Comparison of ENCODE assay signal across 13 cellular contexts in the genomic region with DNA sequence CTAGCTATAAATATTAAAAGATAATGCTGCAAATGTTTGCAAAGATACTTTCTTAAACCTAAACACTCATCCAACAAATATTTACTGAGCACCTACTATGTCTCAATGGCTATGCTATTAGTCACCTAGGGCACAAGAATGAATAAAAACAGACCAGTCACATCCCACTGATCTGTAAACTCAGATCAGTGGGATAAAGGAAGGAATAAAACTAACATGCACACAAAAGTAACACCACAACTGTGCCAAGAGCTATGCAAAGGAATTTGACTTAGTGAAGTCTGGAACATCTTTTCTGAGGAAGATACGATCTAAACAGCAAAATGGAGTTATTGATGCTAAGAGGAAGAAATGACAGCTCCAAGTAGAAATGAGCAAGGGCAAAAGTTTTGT. TPM values are rescaled to one million over a fixed set of nuclear protein-coding genes. Genes with fewer than 3 reads are reported as not detected.
DNase-seq lines count a peak whose midpoint lies in the region; ATAC-seq, FAIRE-seq and TF ChIP-seq lines count a peak whose summit lies in the region.
"Had no signal": no experiment of that assay in that cellular context is flagged by ENCODE, and none has a peak within 500 bp of the region (broad histone marks: within the 10 kb centered on the region; RNA-seq: fewer than 3 reads in every experiment).

No MANE protein-coding gene starts in this region.

- H3K27me3 ChIP-seq in Karpas-422 (ENCODE audit: low read length), result no peaks in the 10 kb centered on the region
- no peaks in the 10 kb centered on the region for H3K27me3 ChIP-seq in bronchial epithelial cell (ENCODE audit: control insufficient read depth, insufficient read depth, low read length)
- H3K27me3 ChIP-seq: upper lobe of left lung had no signal

- H3K4me1 ChIP-seq in Karpas-422 (ENCODE audit: low read length), result peaks cover 88% of the 10 kb centered on the region

- peaks cover 60% of the 10 kb centered on the region for H3K4me1 Mint-ChIP-seq in activated CD4-positive, alpha-beta T cell treated with anti-CD3 and anti-CD28 coated beads for 36 hours
- peaks cover 38 to 48% of the 10 kb centered on the region in 2 donors for H3K4me1 Mint-ChIP-seq in natural killer cell treated with Interleukin-12 subunit alpha and Interleukin-12 subunit beta and Interleukin-15 and Interleukin-18, amount 100 ng/mL, for 72 hours (ENCODE audit: low read depth in 2 of 2)

- CTCF ChIA-PET in activated CD4-positive, alpha-beta T cell treated with anti-CD3 and anti-CD28 coated beads for 36 hours (lab: Charles Lee), result interaction anchor here (0.9 kb wide), 1 partner anchor 11 kb away, joined by 4 read pairs; no protein-coding TSS in a partner anchor

- no peak for FAIRE-seq in bronchial epithelial cell (lab: Jason Lieb, UNC)

- no peak for DNase-seq in activated CD4-positive, alpha-beta T cell treated with anti-CD3 and anti-CD28 coated beads for 36 hours
- DNase-seq in activated CD4-positive, alpha-beta T cell treated with anti-CD3 and anti-CD28 coated beads for 48 hours, result no peak
- DNase-seq in Karpas-422, result no peak
- peak; percentile 83 for DNase-seq in bronchial epithelial cell (ENCODE audit: low read depth)
- DNase-seq in natural killer cell treated with Interleukin-12 subunit alpha and Interleukin-12 subunit beta and Interleukin-15 and Interleukin-18, amount 100 ng/mL, for 72 hours (ENCODE audit: low spot score), result no peak
- DNase-seq in ureter (ENCODE audit: low spot score), result no peak
- no peak for DNase-seq in C1 segment of cervical spinal cord (lab: John Stamatoyannopoulos, UW)
- DNase-seq: activated CD4-positive, alpha-beta T cell treated with anti-CD3 and anti-CD28 coated beads, Interleukin-2, amount 50 U/mL, for 4 hours; activated naive CD4-positive, alpha-beta T cell treated with anti-CD3 and anti-CD28 coated beads, Interleukin-2, amount 50 U/mL, for 16 hours; dermis blood vessel endothelial cell; upper lobe of left lung had no signal

- 0 out of 2 replicates have a peak, but pooled peaks cover 3% of the 10 kb centered on the region for H3K36me3 ChIP-seq in Karpas-422 (ENCODE audit: insufficient read depth, low read length)
- no peaks in the 10 kb centered on the region for H3K36me3 ChIP-seq in bronchial epithelial cell (ENCODE audit: control insufficient read depth, insufficient read depth, low read length)
- H3K36me3 ChIP-seq: upper lobe of left lung had no signal

- no peaks in the 10 kb centered on the region for H4K20me1 ChIP-seq in Karpas-422 (ENCODE audit: insufficient read depth, low read depth, low read length)

- H3K9ac ChIP-seq in Karpas-422 (ENCODE audit: low read length), result no peak overlapping the region

- H3K4me2 ChIP-seq in Karpas-422 (ENCODE audit: low read depth, low read length, poor library complexity, severe bottlenecking), result peak overlapping the region; percentile 35

- peaks cover 9% of the 10 kb centered on the region for H3K9me3 Mint-ChIP-seq in activated CD4-positive, alpha-beta T cell treated with anti-CD3 and anti-CD28 coated beads for 36 hours (ENCODE audit: low read depth)
- H3K9me3 Mint-ChIP-seq in natural killer cell treated with Interleukin-12 subunit alpha and Interleukin-12 subunit beta and Interleukin-15 and Interleukin-18, amount 100 ng/mL, for 72 hours, result no peaks in the 10 kb centered on the region

- no peak for ATAC-seq in activated CD4-positive, alpha-beta T cell treated with anti-CD3 and anti-CD28 coated beads for 36 hours
- no peak for ATAC-seq in natural killer cell treated with Interleukin-12 subunit alpha and Interleukin-12 subunit beta and Interleukin-15 and Interleukin-18, amount 100 ng/mL, for 72 hours
- ATAC-seq in HG03469 (IDR thresholded peaks at IDR 0.05; ENCODE audit: unreplicated experiment), result no peak

- H2AFZ ChIP-seq in Karpas-422 (ENCODE audit: low read length), result no peak overlapping the region

- peaks cover 94% of the 10 kb centered on the region for H3K79me2 ChIP-seq in Karpas-422 (ENCODE audit: low read length)

- intact Hi-C loops in activated CD4-positive, alpha-beta T cell treated with anti-CD3 and anti-CD28 coated beads for 36 hours (cut with DNase I, micrococcal nuclease), result loop anchor here in 1 of 2 experiments (5.0 kb wide), 1 partner anchor 35 kb away; no protein-coding TSS in a partner anchor

- H3K27ac Mint-ChIP-seq in activated CD4-positive, alpha-beta T cell treated with anti-CD3 and anti-CD28 coated beads for 36 hours, result peak overlapping the region; percentile 20
- peak overlapping the region; percentile 7 to 47 for H3K27ac Mint-ChIP-seq in natural killer cell treated with Interleukin-12 subunit alpha and Interleukin-12 subunit beta and Interleukin-15 and Interleukin-18, amount 100 ng/mL, for 72 hours

- H3K27me3 Mint-ChIP-seq in activated CD4-positive, alpha-beta T cell treated with anti-CD3 and anti-CD28 coated beads for 36 hours, result no peaks in the 10 kb centered on the region
- H3K27me3 Mint-ChIP-seq in natural killer cell treated with Interleukin-12 subunit alpha and Interleukin-12 subunit beta and Interleukin-15 and Interleukin-18, amount 100 ng/mL, for 72 hours, result no peaks in the 10 kb centered on the region

- H3K9me3 ChIP-seq in Karpas-422 (ENCODE audit: low read length), result no peaks in the 10 kb centered on the region
- H3K9me3 ChIP-seq: upper lobe of left lung had no signal

- H3K9me2 ChIP-seq in Karpas-422 (replicated peaks; ENCODE audit: insufficient read depth, low read length), result no peaks in the 10 kb centered on the region

- peak overlapping the region; percentile 63 for H3K27ac ChIP-seq in Karpas-422 (ENCODE audit: low read length)
- H3K27ac ChIP-seq: 22Rv1, upper lobe of left lung had no signal

- peaks cover 43% of the 10 kb centered on the region for H3K36me3 Mint-ChIP-seq in activated CD4-positive, alpha-beta T cell treated with anti-CD3 and anti-CD28 coated beads for 36 hours (ENCODE audit: low read depth)
- H3K36me3 Mint-ChIP-seq in natural killer cell treated with Interleukin-12 subunit alpha and Interleukin-12 subunit beta and Interleukin-15 and Interleukin-18, amount 100 ng/mL, for 72 hours, result peaks cover 20% of the 10 kb centered on the region

- POLR2A ChIA-PET in activated CD4-positive, alpha-beta T cell treated with anti-CD3 and anti-CD28 coated beads for 36 hours (lab: Charles Lee), result no interaction called here

- H3K4me3 ChIP-seq in Karpas-422 (ENCODE audit: low read length), result no peak overlapping the region
- no peak overlapping the region for H3K4me3 ChIP-seq in bronchial epithelial cell (ENCODE audit: low read depth, low read length)

- no peak for TF ChIP-seq CTCF in bronchial epithelial cell (IDR thresholded peaks at IDR 0.05; ENCODE audit: insufficient read depth, low read length, severe bottlenecking)

- no peak overlapping the region for H3K4me3 Mint-ChIP-seq in activated CD4-positive, alpha-beta T cell treated with anti-CD3 and anti-CD28 coated beads for 36 hours
- H3K4me3 Mint-ChIP-seq in natural killer cell treated with Interleukin-12 subunit alpha and Interleukin-12 subunit beta and Interleukin-15 and Interleukin-18, amount 100 ng/mL, for 72 hours, result peak overlapping the region; percentile 43

RNA-seq across cellular contexts. Expression of gene CBLB, which starts 56.6 kb away (rescaled TPM):
- total RNA-seq in activated CD4-positive, alpha-beta T cell treated with anti-CD3 and anti-CD28 coated beads for 36 hours, result 100 to 1,000 TPM; 112 to 163 TPM
- 94.9 and 98.8 TPM in 2 replicates for total RNA-seq in Karpas-422 (2014; rRNA removed; shearing (Covaris generic); ENCODE audit: low replicate concordance)
- 30.0 and 34.4 TPM in 2 replicates for total RNA-seq in bronchial epithelial cell
- total RNA-seq in natural killer cell treated with Interleukin-12 subunit alpha and Interleukin-12 subunit beta and Interleukin-15 and Interleukin-18, amount 100 ng/mL, for 72 hours, result 10 to 100 TPM; 70.8 to 78.3 TPM
- 90.8 TPM for total RNA-seq in ureter
